Comparison of ENCODE assay signal across 1 cellular context in genomic region chr2:213151437-213152064, GRCh38.
TF ChIP-seq lines count a peak whose summit lies in the region.

IKZF2 (minus strand) TSS chr2:213151612; CDS start chr2:213148629, 2,983 bp downstream.

TF ChIP-seq in GM12878, 131 proteins besides CTCF, POLR2A, EP300 and RAD21 (continued from another document and continues in another):
- TF ChIP-seq, protein P1, sequence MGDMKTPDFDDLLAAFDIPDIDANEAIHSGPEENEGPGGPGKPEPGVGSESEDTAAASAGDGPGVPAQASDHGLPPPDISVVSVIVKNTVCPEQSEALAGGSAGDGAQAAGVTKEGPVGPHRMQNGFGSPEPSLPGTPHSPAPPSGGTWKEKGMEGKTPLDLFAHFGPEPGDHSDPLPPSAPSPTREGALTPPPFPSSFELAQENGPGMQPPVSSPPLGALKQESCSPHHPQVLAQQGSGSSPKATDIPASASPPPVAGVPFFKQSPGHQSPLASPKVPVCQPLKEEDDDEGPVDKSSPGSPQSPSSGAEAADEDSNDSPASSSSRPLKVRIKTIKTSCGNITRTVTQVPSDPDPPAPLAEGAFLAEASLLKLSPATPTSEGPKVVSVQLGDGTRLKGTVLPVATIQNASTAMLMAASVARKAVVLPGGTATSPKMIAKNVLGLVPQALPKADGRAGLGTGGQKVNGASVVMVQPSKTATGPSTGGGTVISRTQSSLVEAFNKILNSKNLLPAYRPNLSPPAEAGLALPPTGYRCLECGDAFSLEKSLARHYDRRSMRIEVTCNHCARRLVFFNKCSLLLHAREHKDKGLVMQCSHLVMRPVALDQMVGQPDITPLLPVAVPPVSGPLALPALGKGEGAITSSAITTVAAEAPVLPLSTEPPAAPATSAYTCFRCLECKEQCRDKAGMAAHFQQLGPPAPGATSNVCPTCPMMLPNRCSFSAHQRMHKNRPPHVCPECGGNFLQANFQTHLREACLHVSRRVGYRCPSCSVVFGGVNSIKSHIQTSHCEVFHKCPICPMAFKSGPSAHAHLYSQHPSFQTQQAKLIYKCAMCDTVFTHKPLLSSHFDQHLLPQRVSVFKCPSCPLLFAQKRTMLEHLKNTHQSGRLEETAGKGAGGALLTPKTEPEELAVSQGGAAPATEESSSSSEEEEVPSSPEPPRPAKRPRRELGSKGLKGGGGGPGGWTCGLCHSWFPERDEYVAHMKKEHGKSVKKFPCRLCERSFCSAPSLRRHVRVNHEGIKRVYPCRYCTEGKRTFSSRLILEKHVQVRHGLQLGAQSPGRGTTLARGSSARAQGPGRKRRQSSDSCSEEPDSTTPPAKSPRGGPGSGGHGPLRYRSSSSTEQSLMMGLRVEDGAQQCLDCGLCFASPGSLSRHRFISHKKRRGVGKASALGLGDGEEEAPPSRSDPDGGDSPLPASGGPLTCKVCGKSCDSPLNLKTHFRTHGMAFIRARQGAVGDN (IDR thresholded peaks at IDR 0.05) = peak; percentile 23; the same call in 1 of the 2 replicates
- no peak for TF ChIP-seq EED (IDR thresholded peaks at IDR 0.05; ENCODE audit: low read depth)
- TF ChIP-seq, protein P2, sequence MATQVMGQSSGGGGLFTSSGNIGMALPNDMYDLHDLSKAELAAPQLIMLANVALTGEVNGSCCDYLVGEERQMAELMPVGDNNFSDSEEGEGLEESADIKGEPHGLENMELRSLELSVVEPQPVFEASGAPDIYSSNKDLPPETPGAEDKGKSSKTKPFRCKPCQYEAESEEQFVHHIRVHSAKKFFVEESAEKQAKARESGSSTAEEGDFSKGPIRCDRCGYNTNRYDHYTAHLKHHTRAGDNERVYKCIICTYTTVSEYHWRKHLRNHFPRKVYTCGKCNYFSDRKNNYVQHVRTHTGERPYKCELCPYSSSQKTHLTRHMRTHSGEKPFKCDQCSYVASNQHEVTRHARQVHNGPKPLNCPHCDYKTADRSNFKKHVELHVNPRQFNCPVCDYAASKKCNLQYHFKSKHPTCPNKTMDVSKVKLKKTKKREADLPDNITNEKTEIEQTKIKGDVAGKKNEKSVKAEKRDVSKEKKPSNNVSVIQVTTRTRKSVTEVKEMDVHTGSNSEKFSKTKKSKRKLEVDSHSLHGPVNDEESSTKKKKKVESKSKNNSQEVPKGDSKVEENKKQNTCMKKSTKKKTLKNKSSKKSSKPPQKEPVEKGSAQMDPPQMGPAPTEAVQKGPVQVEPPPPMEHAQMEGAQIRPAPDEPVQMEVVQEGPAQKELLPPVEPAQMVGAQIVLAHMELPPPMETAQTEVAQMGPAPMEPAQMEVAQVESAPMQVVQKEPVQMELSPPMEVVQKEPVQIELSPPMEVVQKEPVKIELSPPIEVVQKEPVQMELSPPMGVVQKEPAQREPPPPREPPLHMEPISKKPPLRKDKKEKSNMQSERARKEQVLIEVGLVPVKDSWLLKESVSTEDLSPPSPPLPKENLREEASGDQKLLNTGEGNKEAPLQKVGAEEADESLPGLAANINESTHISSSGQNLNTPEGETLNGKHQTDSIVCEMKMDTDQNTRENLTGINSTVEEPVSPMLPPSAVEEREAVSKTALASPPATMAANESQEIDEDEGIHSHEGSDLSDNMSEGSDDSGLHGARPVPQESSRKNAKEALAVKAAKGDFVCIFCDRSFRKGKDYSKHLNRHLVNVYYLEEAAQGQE (IDR thresholded peaks at IDR 0.05; ENCODE audit: low read depth, low read length) = no peak
- TF ChIP-seq ZNF622 (IDR thresholded peaks at IDR 0.05) = no peak
- TF ChIP-seq, protein P3, sequence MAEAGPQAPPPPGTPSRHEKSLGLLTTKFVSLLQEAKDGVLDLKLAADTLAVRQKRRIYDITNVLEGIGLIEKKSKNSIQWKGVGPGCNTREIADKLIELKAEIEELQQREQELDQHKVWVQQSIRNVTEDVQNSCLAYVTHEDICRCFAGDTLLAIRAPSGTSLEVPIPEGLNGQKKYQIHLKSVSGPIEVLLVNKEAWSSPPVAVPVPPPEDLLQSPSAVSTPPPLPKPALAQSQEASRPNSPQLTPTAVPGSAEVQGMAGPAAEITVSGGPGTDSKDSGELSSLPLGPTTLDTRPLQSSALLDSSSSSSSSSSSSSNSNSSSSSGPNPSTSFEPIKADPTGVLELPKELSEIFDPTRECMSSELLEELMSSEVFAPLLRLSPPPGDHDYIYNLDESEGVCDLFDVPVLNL (IDR thresholded peaks at IDR 0.05; ENCODE audit: low read depth, low read length) = no peak
- no peak for TF ChIP-seq NR2C2 (IDR thresholded peaks at IDR 0.05; ENCODE audit: borderline replicate concordance, control insufficient read depth, insufficient read length, low read depth)
- no peak for TF ChIP-seq HDGF (IDR thresholded peaks at IDR 0.05)
- TF ChIP-seq CBFB (IDR thresholded peaks at IDR 0.05; ENCODE audit: low read depth) = no peak
- TF ChIP-seq STAT3 (IDR thresholded peaks at IDR 0.05; ENCODE audit: low read depth, low read length) = no peak
- peak; percentile 62 for TF ChIP-seq MYC (IDR thresholded peaks at IDR 0.05; ENCODE audit: insufficient read depth, insufficient read length, insufficient replicate concordance, low read length, severe bottlenecking)
- TF ChIP-seq, protein P4, sequence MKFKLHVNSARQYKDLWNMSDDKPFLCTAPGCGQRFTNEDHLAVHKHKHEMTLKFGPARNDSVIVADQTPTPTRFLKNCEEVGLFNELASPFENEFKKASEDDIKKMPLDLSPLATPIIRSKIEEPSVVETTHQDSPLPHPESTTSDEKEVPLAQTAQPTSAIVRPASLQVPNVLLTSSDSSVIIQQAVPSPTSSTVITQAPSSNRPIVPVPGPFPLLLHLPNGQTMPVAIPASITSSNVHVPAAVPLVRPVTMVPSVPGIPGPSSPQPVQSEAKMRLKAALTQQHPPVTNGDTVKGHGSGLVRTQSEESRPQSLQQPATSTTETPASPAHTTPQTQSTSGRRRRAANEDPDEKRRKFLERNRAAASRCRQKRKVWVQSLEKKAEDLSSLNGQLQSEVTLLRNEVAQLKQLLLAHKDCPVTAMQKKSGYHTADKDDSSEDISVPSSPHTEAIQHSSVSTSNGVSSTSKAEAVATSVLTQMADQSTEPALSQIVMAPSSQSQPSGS (IDR thresholded peaks at IDR 0.05; ENCODE audit: low read length) = no peak; the same call in 1 of the 2 replicates
- TF ChIP-seq, protein P5, sequence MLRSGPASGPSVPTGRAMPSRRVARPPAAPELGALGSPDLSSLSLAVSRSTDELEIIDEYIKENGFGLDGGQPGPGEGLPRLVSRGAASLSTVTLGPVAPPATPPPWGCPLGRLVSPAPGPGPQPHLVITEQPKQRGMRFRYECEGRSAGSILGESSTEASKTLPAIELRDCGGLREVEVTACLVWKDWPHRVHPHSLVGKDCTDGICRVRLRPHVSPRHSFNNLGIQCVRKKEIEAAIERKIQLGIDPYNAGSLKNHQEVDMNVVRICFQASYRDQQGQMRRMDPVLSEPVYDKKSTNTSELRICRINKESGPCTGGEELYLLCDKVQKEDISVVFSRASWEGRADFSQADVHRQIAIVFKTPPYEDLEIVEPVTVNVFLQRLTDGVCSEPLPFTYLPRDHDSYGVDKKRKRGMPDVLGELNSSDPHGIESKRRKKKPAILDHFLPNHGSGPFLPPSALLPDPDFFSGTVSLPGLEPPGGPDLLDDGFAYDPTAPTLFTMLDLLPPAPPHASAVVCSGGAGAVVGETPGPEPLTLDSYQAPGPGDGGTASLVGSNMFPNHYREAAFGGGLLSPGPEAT (IDR thresholded peaks at IDR 0.05; ENCODE audit: low read depth) = peak; percentile 60; the same call in 1 of the 2 replicates
- peak; percentile 74; the same call in 1 of the 2 replicates for TF ChIP-seq PML (IDR thresholded peaks at IDR 0.05; ENCODE audit: low read length)
- TF ChIP-seq CBX5 (IDR thresholded peaks at IDR 0.05; ENCODE audit: low read depth) = no peak
- TF ChIP-seq, protein P6, sequence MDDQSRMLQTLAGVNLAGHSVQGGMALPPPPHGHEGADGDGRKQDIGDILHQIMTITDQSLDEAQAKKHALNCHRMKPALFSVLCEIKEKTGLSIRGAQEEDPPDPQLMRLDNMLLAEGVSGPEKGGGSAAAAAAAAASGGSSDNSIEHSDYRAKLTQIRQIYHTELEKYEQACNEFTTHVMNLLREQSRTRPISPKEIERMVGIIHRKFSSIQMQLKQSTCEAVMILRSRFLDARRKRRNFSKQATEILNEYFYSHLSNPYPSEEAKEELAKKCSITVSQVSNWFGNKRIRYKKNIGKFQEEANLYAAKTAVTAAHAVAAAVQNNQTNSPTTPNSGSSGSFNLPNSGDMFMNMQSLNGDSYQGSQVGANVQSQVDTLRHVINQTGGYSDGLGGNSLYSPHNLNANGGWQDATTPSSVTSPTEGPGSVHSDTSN (IDR thresholded peaks at IDR 0.05; ENCODE audit: insufficient replicate concordance, low read depth, low read length) = no peak
- no peak for TF ChIP-seq SUZ12 (IDR thresholded peaks at IDR 0.05; ENCODE audit: unreplicated experiment)
- no peak for TF ChIP-seq SIN3A (IDR thresholded peaks at IDR 0.05; ENCODE audit: low read depth, low read length)
- TF ChIP-seq PAX8 (IDR thresholded peaks at IDR 0.05) = no peak
- no peak for TF ChIP-seq NFIC (IDR thresholded peaks at IDR 0.05; ENCODE audit: low read depth, low read length)
- TF ChIP-seq IRF3 (IDR thresholded peaks at IDR 0.05) = no peak
- TF ChIP-seq HDAC2 (IDR thresholded peaks at IDR 0.05) = no peak
- TF ChIP-seq GABPA (IDR thresholded peaks at IDR 0.05; ENCODE audit: low read depth) = no peak
- no peak for TF ChIP-seq JUNB (IDR thresholded peaks at IDR 0.05)
- TF ChIP-seq CBX3 (IDR thresholded peaks at IDR 0.05; ENCODE audit: borderline replicate concordance, low read depth) = no peak
- TF ChIP-seq EGR1 (IDR thresholded peaks at IDR 0.05; ENCODE audit: borderline replicate concordance in 1 of 2, low read depth in 2 of 2, low read length in 2 of 2) = peak; percentile 29 to 50; a peak in 2 of 3 replicates
- TF ChIP-seq, protein P7, sequence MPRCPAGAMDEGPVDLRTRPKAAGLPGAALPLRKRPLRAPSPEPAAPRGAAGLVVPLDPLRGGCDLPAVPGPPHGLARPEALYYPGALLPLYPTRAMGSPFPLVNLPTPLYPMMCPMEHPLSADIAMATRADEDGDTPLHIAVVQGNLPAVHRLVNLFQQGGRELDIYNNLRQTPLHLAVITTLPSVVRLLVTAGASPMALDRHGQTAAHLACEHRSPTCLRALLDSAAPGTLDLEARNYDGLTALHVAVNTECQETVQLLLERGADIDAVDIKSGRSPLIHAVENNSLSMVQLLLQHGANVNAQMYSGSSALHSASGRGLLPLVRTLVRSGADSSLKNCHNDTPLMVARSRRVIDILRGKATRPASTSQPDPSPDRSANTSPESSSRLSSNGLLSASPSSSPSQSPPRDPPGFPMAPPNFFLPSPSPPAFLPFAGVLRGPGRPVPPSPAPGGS (IDR thresholded peaks at IDR 0.05; ENCODE audit: borderline replicate concordance, insufficient read depth, low read depth, low read length, poor library complexity, severe bottlenecking) = no peak
- TF ChIP-seq CREB1 (IDR thresholded peaks at IDR 0.05; ENCODE audit: low read depth) = 0 out of 2 replicates have a peak, but pooled peaks have one; percentile 47
- TF ChIP-seq BHLHE40 (IDR thresholded peaks at IDR 0.05; ENCODE audit: borderline replicate concordance in 1 of 2, low read depth in 2 of 2, low read length in 1 of 2) = peak in 1 of 2 experiments; percentile 86; a peak in 2 of 4 replicates
- no peak for TF ChIP-seq ZNF274 (IDR thresholded peaks at IDR 0.05; ENCODE audit: insufficient read depth, insufficient read length)
- no peak for TF ChIP-seq ETV6 (conservative IDR thresholded peaks at IDR 0.05 in 1 of 2, IDR thresholded peaks at IDR 0.05 in 1 of 2; ENCODE audit: borderline replicate concordance in 1 of 2, low read depth in 1 of 2)
- TF ChIP-seq SUPT20H (IDR thresholded peaks at IDR 0.05; ENCODE audit: borderline replicate concordance, control insufficient read depth, low read depth, low read length) = no peak
- no peak for TF ChIP-seq JUND (IDR thresholded peaks at IDR 0.05; ENCODE audit: low read depth, low read length)
- TF ChIP-seq BRCA1 (IDR thresholded peaks at IDR 0.05; ENCODE audit: low read depth, low read length) = no peak
- TF ChIP-seq KLF5 (IDR thresholded peaks at IDR 0.05; ENCODE audit: partially characterized antibody) = no peak
- peak; percentile 86; the same call in 1 of the 2 replicates for TF ChIP-seq ASH2L (IDR thresholded peaks at IDR 0.05; ENCODE audit: borderline replicate concordance, low read depth)
- TF ChIP-seq, protein P8, sequence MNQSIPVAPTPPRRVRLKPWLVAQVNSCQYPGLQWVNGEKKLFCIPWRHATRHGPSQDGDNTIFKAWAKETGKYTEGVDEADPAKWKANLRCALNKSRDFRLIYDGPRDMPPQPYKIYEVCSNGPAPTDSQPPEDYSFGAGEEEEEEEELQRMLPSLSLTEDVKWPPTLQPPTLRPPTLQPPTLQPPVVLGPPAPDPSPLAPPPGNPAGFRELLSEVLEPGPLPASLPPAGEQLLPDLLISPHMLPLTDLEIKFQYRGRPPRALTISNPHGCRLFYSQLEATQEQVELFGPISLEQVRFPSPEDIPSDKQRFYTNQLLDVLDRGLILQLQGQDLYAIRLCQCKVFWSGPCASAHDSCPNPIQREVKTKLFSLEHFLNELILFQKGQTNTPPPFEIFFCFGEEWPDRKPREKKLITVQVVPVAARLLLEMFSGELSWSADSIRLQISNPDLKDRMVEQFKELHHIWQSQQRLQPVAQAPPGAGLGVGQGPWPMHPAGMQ (IDR thresholded peaks at IDR 0.05; ENCODE audit: borderline replicate concordance) = no peak
- TF ChIP-seq, protein P9, sequence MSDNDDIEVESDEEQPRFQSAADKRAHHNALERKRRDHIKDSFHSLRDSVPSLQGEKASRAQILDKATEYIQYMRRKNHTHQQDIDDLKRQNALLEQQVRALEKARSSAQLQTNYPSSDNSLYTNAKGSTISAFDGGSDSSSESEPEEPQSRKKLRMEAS (IDR thresholded peaks at IDR 0.05; ENCODE audit: low read depth, low read length) = peak; percentile 81
- no peak for TF ChIP-seq RCOR1 (conservative IDR thresholded peaks at IDR 0.05; ENCODE audit: low read depth, low read length)
- 0 out of 2 replicates have a peak, but pooled peaks have one; percentile 12 for TF ChIP-seq ATF7 (IDR thresholded peaks at IDR 0.05; ENCODE audit: low read depth)
- TF ChIP-seq, protein P10, sequence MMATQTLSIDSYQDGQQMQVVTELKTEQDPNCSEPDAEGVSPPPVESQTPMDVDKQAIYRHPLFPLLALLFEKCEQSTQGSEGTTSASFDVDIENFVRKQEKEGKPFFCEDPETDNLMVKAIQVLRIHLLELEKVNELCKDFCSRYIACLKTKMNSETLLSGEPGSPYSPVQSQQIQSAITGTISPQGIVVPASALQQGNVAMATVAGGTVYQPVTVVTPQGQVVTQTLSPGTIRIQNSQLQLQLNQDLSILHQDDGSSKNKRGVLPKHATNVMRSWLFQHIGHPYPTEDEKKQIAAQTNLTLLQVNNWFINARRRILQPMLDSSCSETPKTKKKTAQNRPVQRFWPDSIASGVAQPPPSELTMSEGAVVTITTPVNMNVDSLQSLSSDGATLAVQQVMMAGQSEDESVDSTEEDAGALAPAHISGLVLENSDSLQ (IDR thresholded peaks at IDR 0.05) = no peak
- TF ChIP-seq MXI1 (IDR thresholded peaks at IDR 0.05; ENCODE audit: low read depth, low read length) = peak; percentile 58; the same call in 1 of the 2 replicates
